In the genomic region with DNA sequence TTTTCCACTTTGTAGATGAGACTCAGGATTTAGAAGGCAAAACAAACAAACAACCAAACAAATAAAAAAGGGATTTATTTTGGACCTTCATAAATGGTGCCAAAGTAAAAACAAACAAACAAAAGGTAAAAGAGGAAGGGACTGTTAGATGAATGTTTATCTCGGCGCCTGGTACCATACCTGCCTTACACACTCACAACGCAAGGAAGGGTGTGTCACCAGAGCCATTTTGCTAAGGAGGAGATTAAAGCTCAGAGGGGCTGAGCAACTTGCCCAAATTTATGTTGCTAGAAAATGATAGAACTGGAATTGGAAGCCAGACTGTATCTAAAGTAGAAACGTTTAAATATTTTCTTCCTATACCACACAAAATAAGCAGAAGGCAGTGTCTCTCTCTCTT, we compare ENCODE assay signal across 8 cellular contexts. TPM values are rescaled to one million over a fixed set of nuclear protein-coding genes. Genes with fewer than 3 reads are reported as not detected.
DNase-seq lines count a peak whose midpoint lies in the region; ATAC-seq and TF ChIP-seq lines count a peak whose summit lies in the region.

No MANE protein-coding gene starts in this region.

- H3K9me3 Mint-ChIP-seq in CD4-positive, CD25-positive, alpha-beta regulatory T cell = peaks cover 0 to 2% (median 0%) of the 10 kb centered on the region in 7 donors
- no peaks in the 10 kb centered on the region for H3K9me3 Mint-ChIP-seq in natural killer cell

- H3K27me3 Mint-ChIP-seq in CD4-positive, CD25-positive, alpha-beta regulatory T cell = no peaks in the 10 kb centered on the region
- H3K27me3 Mint-ChIP-seq in natural killer cell (ENCODE audit: low read depth in 2 of 2) = peaks cover 0 to 4% of the 10 kb centered on the region in 2 donors

- intact Hi-C loops in natural killer cell (cut with micrococcal nuclease) = loop anchor here (10.0 kb wide), 2 partner anchors 1348 to 1508 kb away; partner anchors contain the start of gene CPEB2

- H3K27ac ChIP-seq in CD4-positive, CD25-positive, alpha-beta regulatory T cell (ENCODE audit: insufficient read depth, low read length, poor library complexity, severe bottlenecking) = no peak overlapping the region
- no peak overlapping the region for H3K27ac ChIP-seq in HUES64 (ENCODE audit: low read depth, low read length)
- H3K27ac ChIP-seq in brain microvascular endothelial cell = peak overlapping the region; percentile 76

- 54% methylated on average over 3 of the region's 4 CpGs for WGBS in HUES64

- no peaks in the 10 kb centered on the region for H3K27me3 ChIP-seq in CD4-positive, CD25-positive, alpha-beta regulatory T cell (ENCODE audit: control insufficient read depth, insufficient read depth, low read length)
- H3K27me3 ChIP-seq in HUES64 (ENCODE audit: insufficient read depth, low read length) (no peaks in the 10 kb centered on the region), brain microvascular endothelial cell (replicated peaks) (no peaks in the 10 kb centered on the region)

- no peak overlapping the region for H3K9ac ChIP-seq in HUES64 (ENCODE audit: low read depth, low read length)

- no peaks in the 10 kb centered on the region for H3K9me3 ChIP-seq in CD4-positive, CD25-positive, alpha-beta regulatory T cell (ENCODE audit: control insufficient read depth in 2 of 2, low read length in 2 of 2)
- H3K9me3 ChIP-seq in HUES64 (ENCODE audit: insufficient read depth, low read depth, low read length) = no peaks in the 10 kb centered on the region

- TF ChIP-seq CTCF in brain microvascular endothelial cell (IDR thresholded peaks at IDR 0.05; ENCODE audit: low read depth, low read length, missing control alignments) = no peak
- no peak for TF ChIP-seq CTCF in natural killer cell (IDR thresholded peaks at IDR 0.05)

- no peaks in the 10 kb centered on the region for H3K36me3 Mint-ChIP-seq in CD4-positive, CD25-positive, alpha-beta regulatory T cell
- H3K36me3 Mint-ChIP-seq in natural killer cell = no peaks in the 10 kb centered on the region

- peaks cover 4 to 15% (median 8%) of the 10 kb centered on the region in 4 donors for H3K4me1 Mint-ChIP-seq in CD4-positive, CD25-positive, alpha-beta regulatory T cell
- peaks cover 13 to 20% of the 10 kb centered on the region in 2 donors for H3K4me1 Mint-ChIP-seq in natural killer cell

- peak overlapping the region in 3 of 4 donors; percentile 49 to 78 (median 61) for H3K4me3 Mint-ChIP-seq in CD4-positive, CD25-positive, alpha-beta regulatory T cell
- peak overlapping the region; percentile 61 for H3K4me3 Mint-ChIP-seq in natural killer cell

- peak overlapping the region; percentile 65 for H3K4me3 ChIP-seq in CD4-positive, CD25-positive, alpha-beta regulatory T cell (ENCODE audit: low read depth, low read length)
- H3K4me3 ChIP-seq in HUES64 (ENCODE audit: low read length) = peak overlapping the region; percentile 25; the same call in 1 of the 2 replicates
- peak overlapping the region; percentile 33 for H3K4me3 ChIP-seq in brain microvascular endothelial cell (ENCODE audit: low read depth, low read length)

- peaks cover 15% of the 10 kb centered on the region for H3K4me1 ChIP-seq in CD4-positive, CD25-positive, alpha-beta regulatory T cell (ENCODE audit: control insufficient read depth, insufficient read depth, low read length, poor library complexity, severe bottlenecking)
- H3K4me1 ChIP-seq in HUES64 (ENCODE audit: insufficient read depth, low read length) = peaks cover 11% of the 10 kb centered on the region

- in situ Hi-C loops in brain microvascular endothelial cell (cut with HindIII; ENCODE audit: low pct_ligation_motif_present, low sequenced_read_pairs) = loop anchor here (25.0 kb wide), 1 partner anchor 1355 kb away; the partner anchor contains the start of gene CPEB2

- no peak for DNase-seq in CD4-positive, CD25-positive, alpha-beta regulatory T cell
- no peak for DNase-seq in brain microvascular endothelial cell
- DNase-seq in natural killer cell = no peak
- no peak for DNase-seq in AG08396 (ENCODE audit: low spot score)
- no peak for DNase-seq in stimulated activated CD4-positive, alpha-beta T cell treated with anti-CD3 and anti-CD28 coated beads, Interleukin-1b, Interleukin-23, amount 100 ng/mL, for 48 hours

- no peak for ATAC-seq in CD4-positive, CD25-positive, alpha-beta regulatory T cell (ENCODE audit: low read depth in 2 of 2)
- ATAC-seq in natural killer cell = no peak
- ATAC-seq in GM21528 (IDR thresholded peaks at IDR 0.05; ENCODE audit: low FRiP score, unreplicated experiment) = no peak
- ATAC-seq in GM18873 (IDR thresholded peaks at IDR 0.05; ENCODE audit: low FRiP score, unreplicated experiment) = no peak

- H3K36me3 ChIP-seq in CD4-positive, CD25-positive, alpha-beta regulatory T cell (ENCODE audit: control insufficient read depth, insufficient read depth, low read length) = no peaks in the 10 kb centered on the region
- no peaks in the 10 kb centered on the region for H3K36me3 ChIP-seq in HUES64 (ENCODE audit: insufficient read depth, low read length)
- H3K36me3 ChIP-seq in brain microvascular endothelial cell (replicated peaks) = no peaks in the 10 kb centered on the region

- peak overlapping the region in 1 of 3 donors; percentile 52 for H3K27ac Mint-ChIP-seq in CD4-positive, CD25-positive, alpha-beta regulatory T cell
- H3K27ac Mint-ChIP-seq in natural killer cell = peak overlapping the region in 1 of 2 donors; percentile 73

RNA-seq across cellular contexts. Expression of gene BOD1L1, which starts 29.5 kb away (rescaled TPM):
- total RNA-seq in CD4-positive, CD25-positive, alpha-beta regulatory T cell = 48.9 TPM
- 1 to 10 TPM; 1.4 to 2.0 (median 1.6) TPM for polyA plus RNA-seq in CD4-positive, CD25-positive, alpha-beta regulatory T cell
- 16.3 TPM for polyA plus RNA-seq in HUES64 (2013, experiment 1 of 2)
- polyA plus RNA-seq in HUES64 (2013, experiment 2 of 2) = 20.5 TPM
- total RNA-seq in natural killer cell = 10 to 100 TPM; 62.2 to 69.1 (median 67.7) TPM
